13 cellular contexts compared by ENCODE assay signal in genomic region chr12:96861656-96862055, GRCh38.
"Had no signal": no experiment of that assay in that cellular context is flagged by ENCODE, and none has a peak within 500 bp of the region (broad histone marks: within the 10 kb centered on the region; RNA-seq: fewer than 3 reads in every experiment).

No MANE protein-coding gene starts in this region.

- DNase-seq: activated naive CD8-positive, alpha-beta T cell treated with anti-CD3 and anti-CD28 coated beads for 36 hours; amygdala; effector memory CD8-positive, alpha-beta T cell; heart right ventricle; left colon; lower lobe of right lung; right lobe of liver; stimulated activated naive CD8-positive, alpha-beta T cell treated with anti-CD3 and anti-CD28 coated beads, Interleukin-15, amount 100 ng/mL, for 72 hours; T-helper 9 cell; testis; upper lobe of left lung had no signal

- H3K4me3 ChIP-seq: gastroesophageal sphincter, heart right ventricle, lower lobe of right lung, right lobe of liver, testis, upper lobe of left lung had no signal

- ATAC-seq: activated CD4-positive, CD25-positive, alpha-beta regulatory T cell treated with anti-CD3 and anti-CD28 coated beads, Interleukin-2, amount 50 U/mL, for 24 hours; effector memory CD8-positive, alpha-beta T cell; gastroesophageal sphincter; heart right ventricle; left colon; lower lobe of right lung; right lobe of liver; stimulated activated naive CD8-positive, alpha-beta T cell treated with anti-CD3 and anti-CD28 coated beads, Interleukin-15, amount 100 ng/mL, for 72 hours had no signal
